In the genomic region with DNA sequence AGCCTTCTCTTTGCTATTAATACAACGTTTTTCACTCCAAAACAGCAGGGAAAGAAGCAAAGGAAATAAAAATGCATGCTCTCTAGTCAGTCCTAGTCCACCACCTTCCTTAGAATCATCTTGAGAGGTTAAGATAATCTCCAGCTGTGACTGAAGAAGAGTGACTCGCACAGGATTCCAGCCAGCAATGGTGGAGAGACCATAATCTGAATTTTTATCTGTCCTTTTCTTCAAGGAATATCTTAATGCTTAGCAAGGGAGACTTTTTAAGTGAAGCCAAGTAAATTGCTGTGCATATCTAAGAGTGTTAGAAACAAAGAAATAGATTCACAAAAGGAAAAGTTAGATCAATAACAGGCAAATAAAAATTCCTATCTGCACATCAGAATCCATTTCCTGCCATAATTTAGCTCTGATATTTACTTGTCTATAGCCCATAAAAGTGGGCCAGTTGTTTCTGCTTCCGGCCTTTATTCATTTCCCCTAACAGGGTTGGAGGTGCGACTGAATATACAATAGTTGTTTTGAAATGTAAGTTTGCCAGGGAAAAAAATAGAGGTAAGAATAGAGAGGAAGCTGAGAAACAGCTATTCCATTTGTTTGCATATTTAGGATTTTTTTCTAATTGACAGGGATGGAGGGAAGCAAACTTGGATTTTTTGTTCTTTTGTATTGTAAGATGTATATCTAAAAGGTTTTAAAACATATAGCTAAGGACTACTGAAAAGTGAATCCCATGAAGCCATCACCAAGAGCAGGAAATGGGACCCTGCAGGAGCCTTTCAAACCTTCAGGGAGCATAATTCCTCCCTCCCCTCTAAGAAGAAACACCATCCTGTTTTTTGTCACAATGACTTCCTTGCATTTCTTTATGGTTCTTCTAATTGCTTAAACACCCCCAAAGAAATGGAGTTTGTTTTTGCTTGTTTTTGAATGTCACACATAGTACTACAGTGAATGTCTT, we compare ENCODE assay signal across 1 cellular context.
TF ChIP-seq lines count a peak whose summit lies in the region.

No MANE protein-coding gene starts in this region.

TF ChIP-seq in SK-N-SH treated with all-trans-retinoic acid at 6 μM for 48 hours, 23 proteins besides CTCF, POLR2A, EP300 and RAD21 (continued from another document):
- TF ChIP-seq ZNF565 (CRISPR knock-in tag; conservative IDR thresholded peaks at IDR 0.05; ENCODE audit: low read depth) (no peak), GLIS3 (CRISPR knock-in tag; IDR thresholded peaks at IDR 0.05) (no peak), ESRRG (CRISPR knock-in tag; IDR thresholded peaks at IDR 0.05) (no peak)
- TF ChIP-seq, protein P1, sequence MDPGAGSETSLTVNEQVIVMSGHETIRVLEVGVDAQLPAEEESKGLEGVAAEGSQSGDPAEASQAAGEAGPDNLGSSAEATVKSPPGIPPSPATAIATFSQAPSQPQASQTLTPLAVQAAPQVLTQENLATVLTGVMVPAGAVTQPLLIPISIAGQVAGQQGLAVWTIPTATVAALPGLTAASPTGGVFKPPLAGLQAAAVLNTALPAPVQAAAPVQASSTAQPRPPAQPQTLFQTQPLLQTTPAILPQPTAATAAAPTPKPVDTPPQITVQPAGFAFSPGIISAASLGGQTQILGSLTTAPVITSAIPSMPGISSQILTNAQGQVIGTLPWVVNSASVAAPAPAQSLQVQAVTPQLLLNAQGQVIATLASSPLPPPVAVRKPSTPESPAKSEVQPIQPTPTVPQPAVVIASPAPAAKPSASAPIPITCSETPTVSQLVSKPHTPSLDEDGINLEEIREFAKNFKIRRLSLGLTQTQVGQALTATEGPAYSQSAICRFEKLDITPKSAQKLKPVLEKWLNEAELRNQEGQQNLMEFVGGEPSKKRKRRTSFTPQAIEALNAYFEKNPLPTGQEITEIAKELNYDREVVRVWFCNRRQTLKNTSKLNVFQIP (CRISPR knock-in tag; IDR thresholded peaks at IDR 0.05; ENCODE audit: borderline replicate concordance, low read depth) = no peak
- TF ChIP-seq, protein P2, sequence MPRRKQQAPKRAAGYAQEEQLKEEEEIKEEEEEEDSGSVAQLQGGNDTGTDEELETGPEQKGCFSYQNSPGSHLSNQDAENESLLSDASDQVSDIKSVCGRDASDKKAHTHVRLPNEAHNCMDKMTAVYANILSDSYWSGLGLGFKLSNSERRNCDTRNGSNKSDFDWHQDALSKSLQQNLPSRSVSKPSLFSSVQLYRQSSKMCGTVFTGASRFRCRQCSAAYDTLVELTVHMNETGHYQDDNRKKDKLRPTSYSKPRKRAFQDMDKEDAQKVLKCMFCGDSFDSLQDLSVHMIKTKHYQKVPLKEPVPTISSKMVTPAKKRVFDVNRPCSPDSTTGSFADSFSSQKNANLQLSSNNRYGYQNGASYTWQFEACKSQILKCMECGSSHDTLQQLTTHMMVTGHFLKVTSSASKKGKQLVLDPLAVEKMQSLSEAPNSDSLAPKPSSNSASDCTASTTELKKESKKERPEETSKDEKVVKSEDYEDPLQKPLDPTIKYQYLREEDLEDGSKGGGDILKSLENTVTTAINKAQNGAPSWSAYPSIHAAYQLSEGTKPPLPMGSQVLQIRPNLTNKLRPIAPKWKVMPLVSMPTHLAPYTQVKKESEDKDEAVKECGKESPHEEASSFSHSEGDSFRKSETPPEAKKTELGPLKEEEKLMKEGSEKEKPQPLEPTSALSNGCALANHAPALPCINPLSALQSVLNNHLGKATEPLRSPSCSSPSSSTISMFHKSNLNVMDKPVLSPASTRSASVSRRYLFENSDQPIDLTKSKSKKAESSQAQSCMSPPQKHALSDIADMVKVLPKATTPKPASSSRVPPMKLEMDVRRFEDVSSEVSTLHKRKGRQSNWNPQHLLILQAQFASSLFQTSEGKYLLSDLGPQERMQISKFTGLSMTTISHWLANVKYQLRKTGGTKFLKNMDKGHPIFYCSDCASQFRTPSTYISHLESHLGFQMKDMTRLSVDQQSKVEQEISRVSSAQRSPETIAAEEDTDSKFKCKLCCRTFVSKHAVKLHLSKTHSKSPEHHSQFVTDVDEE (CRISPR knock-in tag; IDR thresholded peaks at IDR 0.05) = no peak
